Comparison of ENCODE assay signal across 9 cellular contexts in the genomic region with DNA sequence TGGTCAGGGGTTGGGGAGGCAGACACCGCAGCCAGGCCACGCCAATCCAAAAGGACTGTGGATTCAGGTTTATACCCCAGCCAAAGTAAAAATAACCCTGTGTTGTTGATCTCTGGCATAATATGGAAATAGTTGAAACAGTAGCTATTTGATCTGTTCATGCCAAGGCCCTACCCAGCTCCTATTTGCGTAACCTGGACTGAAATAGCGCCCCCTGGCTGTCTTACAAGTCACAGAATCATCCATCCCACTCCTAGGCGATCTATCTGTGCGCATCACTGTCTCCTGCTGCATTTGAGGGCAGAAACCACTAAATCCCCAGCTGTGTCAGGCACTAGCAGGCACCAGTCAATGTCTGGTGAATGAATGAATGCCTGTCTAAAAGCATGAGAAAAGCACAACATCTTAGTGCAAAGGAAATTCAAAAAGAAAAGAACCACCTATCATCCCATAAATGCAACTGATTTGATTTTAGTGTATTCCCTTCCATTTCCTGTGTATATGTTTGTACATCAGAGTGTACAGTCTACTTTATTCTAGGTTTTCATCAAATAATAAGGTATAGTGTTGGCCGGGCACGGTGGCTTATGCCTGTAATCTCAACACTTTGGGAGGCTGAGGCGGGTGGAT.
DNase-seq lines count a peak whose midpoint lies in the region; ATAC-seq, FAIRE-seq and TF ChIP-seq lines count a peak whose summit lies in the region.
"Had no signal": no experiment of that assay in that cellular context is flagged by ENCODE, and none has a peak within 500 bp of the region (broad histone marks: within the 10 kb centered on the region; RNA-seq: fewer than 3 reads in every experiment).

No MANE protein-coding gene starts in this region.

- peak; percentile 61 for ATAC-seq in stimulated activated memory B cell treated with anti-CD40 and anti-IgM and Interleukin-4, amounts not matched to agents 10 μg/mL and 1 μg/mL and 100 μg/mL, for 72 hours
- ATAC-seq in GM18505 (IDR thresholded peaks at IDR 0.05; ENCODE audit: unreplicated experiment): no peak

- dilution Hi-C loops in endothelial cell of umbilical vein (cut with MboI; ENCODE audit: extremely low pct_ligation_motif_present, low sequenced_read_pairs): no loop called here

- H3K4me1 Mint-ChIP-seq in stimulated activated memory B cell treated with anti-CD40 and anti-IgM and Interleukin-4, amounts not matched to agents 10 μg/mL and 1 μg/mL and 100 μg/mL, for 72 hours: peaks cover 18% of the 10 kb centered on the region

- DNase-seq in NCI-H1694 treated with DMSO at 0.1 percent for 48 hours (lab: John Stamatoyannopoulos, UW) (peak; percentile 7), NCI-H1694 (lab: John Stamatoyannopoulos, UW) (no peak), NCI-H1048 (lab: John Stamatoyannopoulos, UW) (peak; percentile 28), endothelial cell of umbilical vein (ENCODE audit: low read depth, low spot score) (peak; percentile 34), midbrain (lab: John Stamatoyannopoulos, UW) (peak; percentile 73)
- peak; percentile 58 to 70 for DNase-seq in activated CD4-positive, alpha-beta T cell treated with anti-CD3 and anti-CD28 coated beads, Interleukin-2, amount 50 U/mL, for 48 hours

- H3K27me3 Mint-ChIP-seq in stimulated activated memory B cell treated with anti-CD40 and anti-IgM and Interleukin-4, amounts not matched to agents 10 μg/mL and 1 μg/mL and 100 μg/mL, for 72 hours: no peaks in the 10 kb centered on the region
- H3K27me3 Mint-ChIP-seq: dendritic cell treated with granulocyte-macrophage colony-stimulating factor and Interleukin-4, amounts not matched to agents 40 ng/mL and 50 ng/mL, for 4 days had no signal

- H3K4me1 ChIP-seq in endothelial cell of umbilical vein (ENCODE audit: control insufficient read depth, extremely low read depth, insufficient read depth, low read length): peaks cover 18% of the 10 kb centered on the region

- no peaks in the 10 kb centered on the region for H3K9me3 Mint-ChIP-seq in stimulated activated memory B cell treated with anti-CD40 and anti-IgM and Interleukin-4, amounts not matched to agents 10 μg/mL and 1 μg/mL and 100 μg/mL, for 72 hours
- H3K9me3 Mint-ChIP-seq: dendritic cell treated with granulocyte-macrophage colony-stimulating factor and Interleukin-4, amounts not matched to agents 40 ng/mL and 50 ng/mL, for 4 days had no signal

- no peak overlapping the region for H3K4me3 Mint-ChIP-seq in stimulated activated memory B cell treated with anti-CD40 and anti-IgM and Interleukin-4, amounts not matched to agents 10 μg/mL and 1 μg/mL and 100 μg/mL, for 72 hours
- H3K4me3 Mint-ChIP-seq: dendritic cell treated with granulocyte-macrophage colony-stimulating factor and Interleukin-4, amounts not matched to agents 40 ng/mL and 50 ng/mL, for 4 days had no signal

- no peaks in the 10 kb centered on the region for H4K20me1 ChIP-seq in endothelial cell of umbilical vein (replicated peaks; ENCODE audit: control insufficient read depth, extremely low read depth, insufficient read depth, low read length)

- TF ChIP-seq POLR2A in endothelial cell of umbilical vein (IDR thresholded peaks at IDR 0.05; ENCODE audit: low read depth, low read length) (no peak), GM18505 (IDR thresholded peaks at IDR 0.05; ENCODE audit: borderline replicate concordance, extremely low read depth, insufficient read depth, insufficient read length) (no peak)

- peak; percentile 79 for FAIRE-seq in endothelial cell of umbilical vein (lab: Jason Lieb, UNC)

- intact Hi-C loops in endothelial cell of umbilical vein (cut with micrococcal nuclease): loop anchor here (1.0 to 2.0 kb wide), 4 partner anchors 115 to 385 kb away; partner anchors contain the start of gene LCOR

- no peak overlapping the region for H3K4me2 ChIP-seq in endothelial cell of umbilical vein (ENCODE audit: insufficient read depth, low read length)

- H3K27ac Mint-ChIP-seq in stimulated activated memory B cell treated with anti-CD40 and anti-IgM and Interleukin-4, amounts not matched to agents 10 μg/mL and 1 μg/mL and 100 μg/mL, for 72 hours: no peak overlapping the region
- H3K27ac Mint-ChIP-seq: dendritic cell treated with granulocyte-macrophage colony-stimulating factor and Interleukin-4, amounts not matched to agents 40 ng/mL and 50 ng/mL, for 4 days had no signal

- H2AFZ ChIP-seq in endothelial cell of umbilical vein (ENCODE audit: low read depth, low read length): no peak overlapping the region

- H3K9me3 ChIP-seq in endothelial cell of umbilical vein (replicated peaks; ENCODE audit: control insufficient read depth, insufficient read depth, low read length): no peaks in the 10 kb centered on the region

- POLR2A ChIA-PET in endothelial cell of umbilical vein (lab: Charles Lee): no interaction called here

- CTCF ChIA-PET in endothelial cell of umbilical vein (lab: Charles Lee): interaction anchor here (0.6 to 9.2 kb wide), 80 partner anchors 10 to 986 kb away, joined by 3 to 161 read pairs (median 4); partner anchors contain the start of genes LCOR and TLL2

- no peaks in the 10 kb centered on the region for H3K36me3 Mint-ChIP-seq in stimulated activated memory B cell treated with anti-CD40 and anti-IgM and Interleukin-4, amounts not matched to agents 10 μg/mL and 1 μg/mL and 100 μg/mL, for 72 hours

- H3K36me3 ChIP-seq in endothelial cell of umbilical vein (ENCODE audit: control insufficient read depth in 2 of 2, extremely low read depth in 1 of 2, insufficient read depth in 2 of 2, low read length in 2 of 2): no peaks in the 10 kb centered on the region

- BruUV-seq in endothelial cell of umbilical vein (replicated peaks; lab: Mats Ljungman, UMichigan): no TSS peak

- H3K27ac ChIP-seq in endothelial cell of umbilical vein (ENCODE audit: insufficient read depth, low read depth, low read length): no peak overlapping the region

- no peak overlapping the region for H3K4me3 ChIP-seq in endothelial cell of umbilical vein (replicated peaks in 1 of 3; ENCODE audit: insufficient read depth in 1 of 3, low read depth in 1 of 3, low read length in 3 of 3)

- no peaks in the 10 kb centered on the region for H3K79me2 ChIP-seq in endothelial cell of umbilical vein (ENCODE audit: control insufficient read depth, insufficient read depth, low read length)

- no peak overlapping the region for H3K9ac ChIP-seq in endothelial cell of umbilical vein (replicated peaks; ENCODE audit: extremely low read depth, insufficient read depth, low read length)

- no peaks in the 10 kb centered on the region for H3K27me3 ChIP-seq in endothelial cell of umbilical vein (ENCODE audit: control insufficient read depth in 2 of 2, insufficient read depth in 2 of 2, low read length in 2 of 2)

- no peaks in the 10 kb centered on the region for H3K9me1 ChIP-seq in endothelial cell of umbilical vein (replicated peaks; ENCODE audit: control insufficient read depth, extremely low read depth, insufficient read depth, low read length)

- peak; percentile 58 to 63 for TF ChIP-seq CTCF in endothelial cell of umbilical vein (IDR thresholded peaks at IDR 0.05; ENCODE audit: extremely low read depth in 1 of 2, insufficient read depth in 1 of 2, low read depth in 1 of 2, low read length in 2 of 2)

TF ChIP-seq in endothelial cell of umbilical vein, 7 proteins besides CTCF, POLR2A, EP300 and RAD21:
- no peak for TF ChIP-seq MYC (IDR thresholded peaks at IDR 0.05; ENCODE audit: low read depth, low read length)
- TF ChIP-seq POLR2AphosphoS5 (IDR thresholded peaks at IDR 0.05; ENCODE audit: insufficient read depth, low read depth, low read length): no peak
- no peak for TF ChIP-seq JUN (IDR thresholded peaks at IDR 0.05; ENCODE audit: borderline replicate concordance, insufficient read depth, insufficient read length, low read depth)
- no peak for TF ChIP-seq FOS (IDR thresholded peaks at IDR 0.05; ENCODE audit: borderline replicate concordance, insufficient read depth, low read length)
- TF ChIP-seq EZH2 (IDR thresholded peaks at IDR 0.05; ENCODE audit: borderline replicate concordance, low read depth, low read length, severe bottlenecking): no peak
- TF ChIP-seq, protein P1, sequence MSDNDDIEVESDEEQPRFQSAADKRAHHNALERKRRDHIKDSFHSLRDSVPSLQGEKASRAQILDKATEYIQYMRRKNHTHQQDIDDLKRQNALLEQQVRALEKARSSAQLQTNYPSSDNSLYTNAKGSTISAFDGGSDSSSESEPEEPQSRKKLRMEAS (IDR thresholded peaks at IDR 0.05; ENCODE audit: insufficient read depth, insufficient read length): no peak
- TF ChIP-seq GATA2 (IDR thresholded peaks at IDR 0.05; ENCODE audit: insufficient read depth, insufficient read length, low read depth, low read length): no peak
